In the genomic region with DNA sequence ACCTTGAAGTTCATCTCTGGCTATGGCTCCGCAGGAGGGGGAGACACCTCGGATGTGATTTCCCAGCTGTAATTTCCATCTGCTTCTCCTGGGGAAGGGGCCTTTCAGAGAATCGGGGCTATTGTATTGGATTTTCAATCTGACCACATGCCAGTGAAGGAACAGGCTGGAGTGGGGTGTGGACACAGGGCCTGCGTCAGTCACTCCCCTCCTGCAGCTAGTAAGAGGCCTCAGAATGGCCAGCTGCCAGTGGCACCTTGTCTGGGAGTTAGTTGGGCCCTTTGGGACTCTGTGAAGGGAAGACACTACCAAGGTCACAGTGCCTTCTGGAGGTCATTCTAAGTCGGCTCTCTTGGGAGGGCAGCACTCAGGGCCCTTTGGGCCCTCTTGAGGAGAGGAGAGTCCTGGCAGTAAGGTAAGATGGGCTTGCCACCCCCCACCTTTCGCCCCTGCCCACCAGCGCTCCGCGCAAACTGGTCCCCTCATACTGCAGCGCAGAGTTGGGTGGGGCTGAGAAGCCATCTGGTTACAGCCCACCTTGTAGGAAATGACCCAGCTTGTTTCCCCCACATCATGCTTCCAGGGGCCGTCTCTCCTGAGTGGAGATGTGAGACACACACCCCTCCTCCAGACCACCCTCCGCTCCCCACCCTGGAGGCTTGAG, we compare ENCODE assay signal across 25 cellular contexts. TPM values are rescaled to one million over a fixed set of nuclear protein-coding genes. Genes with fewer than 3 reads are reported as not detected.
"Had no signal": no experiment of that assay in that cellular context is flagged by ENCODE, and none has a peak within 500 bp of the region (broad histone marks: within the 10 kb centered on the region; RNA-seq: fewer than 3 reads in every experiment).

No MANE protein-coding gene starts in this region.

- DNase-seq: activated B cell treated with CpG ODN at 0.5 μM for 24 hours; activated CD4-positive, alpha-beta T cell treated with anti-CD3 and anti-CD28 coated beads for 36 hours; activated CD4-positive, alpha-beta T cell treated with anti-CD3 and anti-CD28 coated beads, Interleukin-2, amount 50 U/mL, for 4 hours; activated CD8-positive, alpha-beta memory T cell treated with anti-CD3 and anti-CD28 coated beads, Interleukin-2, amount 50 U/mL, for 48 hours; activated naive CD4-positive, alpha-beta T cell; activated naive CD8-positive, alpha-beta T cell treated with anti-CD3 and anti-CD28 coated beads for 36 hours; activated T-cell treated with anti-CD3 and anti-CD28 coated beads, Interleukin-2, amount 50 U/mL, for 4 hours; cerebellar nuclear complex; heart right ventricle; islet precursor cell; left cardiac atrium; retina; spleen; stimulated activated CD4-positive, alpha-beta T cell treated with anti-CD3 and anti-CD28 coated beads, Interleukin-4, amount 100 ng/mL, for 1 hour; stimulated activated naive CD4-positive, alpha-beta T cell; T-helper 17 cell; testis; upper lobe of right lung had no signal

- H3K27me3 ChIP-seq: testis had no signal

- H3K36me3 Mint-ChIP-seq: activated naive CD8-positive, alpha-beta T cell treated with anti-CD3 and anti-CD28 coated beads for 36 hours; memory B cell had no signal

- H3K27ac Mint-ChIP-seq: activated B cell treated with CpG ODN at 0.5 μM for 24 hours; activated CD4-positive, alpha-beta T cell treated with anti-CD3 and anti-CD28 coated beads for 36 hours; activated naive CD8-positive, alpha-beta T cell treated with anti-CD3 and anti-CD28 coated beads for 36 hours; activated T-helper 2 cell treated with anti-CD3 and anti-CD28 coated beads, Interferon-gamma antibody, Interleukin-2, Interleukin-4, amounts not matched to agents 10 μg/mL and 5 μg/mL and 100 μg/mL, durations not matched to agents 14 hours and 24 hours and 36 hours; memory B cell; progenitor cell of endocrine pancreas had no signal

- H3K36me3 ChIP-seq: spleen, upper lobe of right lung had no signal

- ATAC-seq: activated CD4-positive, alpha-beta T cell treated with anti-CD3 and anti-CD28 coated beads for 36 hours; activated T-cell treated with anti-CD3 and anti-CD28 coated beads, Interleukin-2, amount 50 U/mL, for 4 hours; heart right ventricle; left cardiac atrium; T-helper 17 cell; upper lobe of right lung had no signal

- H3K9me3 ChIP-seq: heart right ventricle, spleen, testis, upper lobe of right lung had no signal

- H3K9me3 Mint-ChIP-seq: activated B cell treated with CpG ODN at 0.5 μM for 24 hours; activated naive CD8-positive, alpha-beta T cell treated with anti-CD3 and anti-CD28 coated beads for 36 hours; activated T-cell treated with anti-CD3 and anti-CD28 coated beads, Interleukin-2, amount 50 U/mL, for 4 hours; activated T-helper 2 cell treated with anti-CD3 and anti-CD28 coated beads, Interferon-gamma antibody, Interleukin-2, Interleukin-4, amounts not matched to agents 10 μg/mL and 5 μg/mL and 100 μg/mL, durations not matched to agents 14 hours and 24 hours and 36 hours; memory B cell had no signal

- H3K4me3 ChIP-seq: coronary artery, heart right ventricle, spleen, testis, upper lobe of right lung had no signal

- H3K27ac ChIP-seq: spleen, testis, upper lobe of right lung had no signal

- H3K4me3 Mint-ChIP-seq: activated B cell treated with CpG ODN at 0.5 μM for 24 hours; activated CD4-positive, alpha-beta T cell treated with anti-CD3 and anti-CD28 coated beads for 36 hours; activated naive CD8-positive, alpha-beta T cell treated with anti-CD3 and anti-CD28 coated beads for 36 hours; activated T-cell treated with anti-CD3 and anti-CD28 coated beads, Interleukin-2, amount 50 U/mL, for 4 hours; memory B cell; T-helper 17 cell had no signal

RNA-seq across cellular contexts. Expression of a gene that starts 5.4 kb away (rescaled TPM):
- total RNA-seq: activated B cell treated with CpG ODN at 0.5 μM for 24 hours, bronchial epithelial cell, mononuclear cell, myocyte, T-helper 17 cell had no signal
